In genomic region chrX:124736553-124737240, GRCh38 we compare ENCODE assay signal across 8 cellular contexts.
DNase-seq lines count a peak whose midpoint lies in the region; ATAC-seq lines count a peak whose summit lies in the region.

No MANE protein-coding gene starts in this region.

- no peak for ATAC-seq in HG03354 (IDR thresholded peaks at IDR 0.05; ENCODE audit: poor library complexity, severe bottlenecking, unreplicated experiment)
- ATAC-seq in HG02571 (IDR thresholded peaks at IDR 0.05; ENCODE audit: unreplicated experiment) = no peak

- DNase-seq in NCI-H510A (lab: John Stamatoyannopoulos, UW) = peak; percentile 68
- peak; percentile 32 for DNase-seq in activated T-cell treated with anti-CD3 and anti-CD28 coated beads for 1 hour (ENCODE audit: low read depth)
- peak; percentile 38 for DNase-seq in iPS DF 4.7 (ENCODE audit: extremely low read depth, low spot score)
- peak; percentile 2 for DNase-seq in stimulated activated CD8-positive, alpha-beta memory T cell treated with anti-CD3 and anti-CD28 coated beads, Interleukin-4, amount 100 ng/mL, for 24 hours (ENCODE audit: low read depth)
- no peak for DNase-seq in KG1 (lab: John Stamatoyannopoulos, UW)
- no peak for DNase-seq in NCI-H1092 treated with DMSO at 0.1 percent for 48 hours (lab: John Stamatoyannopoulos, UW)

Comparison
In these comparisons a context has a peak if more than half of its experiments do, and no peak if none do; other contexts are left out.
1. DNase-seq: peak in NCI-H510A (single experiment), activated T-cell treated with anti-CD3 and anti-CD28 coated beads for 1 hour (single experiment), iPS DF 4.7 (single experiment) and stimulated activated CD8-positive, alpha-beta memory T cell treated with anti-CD3 and anti-CD28 coated beads, Interleukin-4, amount 100 ng/mL, for 24 hours (single experiment); none in KG1 (single experiment) and NCI-H1092 treated with DMSO at 0.1 percent for 48 hours (single experiment).